In the genomic region with DNA sequence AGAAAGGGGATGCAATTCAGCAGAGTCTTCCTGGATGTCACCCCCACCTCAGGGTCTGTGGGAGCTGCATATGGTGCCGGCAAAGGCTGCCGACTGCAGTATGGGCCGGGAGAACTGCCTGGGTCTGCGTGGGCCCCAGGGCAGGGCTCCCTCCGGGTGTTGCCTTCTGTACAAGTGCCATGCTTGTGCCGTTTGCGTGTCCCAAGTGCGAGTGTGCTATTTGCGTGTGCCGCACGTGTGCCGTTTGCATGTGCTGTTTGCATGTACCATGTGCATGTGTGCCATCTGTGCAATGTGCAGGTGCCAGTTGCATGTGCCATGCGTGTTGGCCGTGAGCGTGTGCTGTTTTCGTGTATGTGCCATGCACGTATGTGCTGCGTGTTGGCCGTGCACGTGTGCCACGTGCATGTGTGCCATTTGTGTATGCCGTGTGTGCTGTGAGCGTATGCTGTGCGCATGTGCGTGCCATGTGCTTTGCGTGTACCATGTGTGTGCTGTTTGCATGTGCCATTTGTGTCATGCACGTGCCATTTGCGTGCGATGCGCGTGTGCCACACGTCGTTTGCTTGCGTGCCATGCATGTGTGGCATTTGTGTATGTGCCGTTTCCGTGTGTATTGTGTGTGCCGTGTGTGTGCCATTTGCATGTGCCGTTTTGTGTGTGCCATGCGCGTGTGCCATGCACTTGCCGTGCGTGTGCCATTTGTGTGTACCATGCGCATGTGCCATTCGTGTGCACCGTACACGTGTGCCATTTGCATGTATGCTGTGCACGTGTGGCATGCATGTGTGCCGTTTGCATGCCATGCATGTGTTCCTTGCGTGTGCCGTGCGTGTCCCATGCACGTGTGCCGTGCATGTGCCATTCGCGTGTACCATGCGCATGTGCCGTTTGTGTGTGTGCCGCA, we compare ENCODE assay signal across 22 cellular contexts. TPM values are rescaled to one million over a fixed set of nuclear protein-coding genes. Genes with fewer than 3 reads are reported as not detected.
DNase-seq lines count a peak whose midpoint lies in the region; ATAC-seq, FAIRE-seq and TF ChIP-seq lines count a peak whose summit lies in the region.
"Had no signal": no experiment of that assay in that cellular context is flagged by ENCODE, and none has a peak within 500 bp of the region (broad histone marks: within the 10 kb centered on the region; RNA-seq: fewer than 3 reads in every experiment).

No MANE protein-coding gene starts in this region.

- H3K4me2 ChIP-seq in IMR-90 (ENCODE audit: low read depth, low read length) (no peak overlapping the region), H1 (ENCODE audit: insufficient read depth in 1 of 2, low read depth in 2 of 2, low read length in 2 of 2) (no peak overlapping the region), neural progenitor cell (no peak overlapping the region)

- H2BK15ac ChIP-seq in IMR-90 (ENCODE audit: low read depth, low read length) = no peak overlapping the region
- H2BK15ac ChIP-seq in H1 (ENCODE audit: low read length) = no peak overlapping the region

- intact Hi-C loops in Calu3 (cut with micrococcal nuclease; ENCODE audit: unreplicated experiment) (no loop called here), IMR-90 (cut with micrococcal nuclease) (no loop called here)

- H3K27me3 ChIP-seq in IMR-90 (ENCODE audit: control insufficient read depth, insufficient read depth, low read length) (no peaks in the 10 kb centered on the region), H1 (replicated peaks in 1 of 4; ENCODE audit: control insufficient read depth in 3 of 4, extremely low read depth in 1 of 4, insufficient read depth in 3 of 4, low read length in 3 of 4) (no peaks in the 10 kb centered on the region; a peak in 1 of 7 replicates), neural progenitor cell (no peaks in the 10 kb centered on the region)
- H3K27me3 ChIP-seq: dorsolateral prefrontal cortex had no signal

- H4K8ac ChIP-seq in IMR-90 (ENCODE audit: low read depth in 2 of 2, low read length in 2 of 2) = no peak overlapping the region
- H4K8ac ChIP-seq in H1 (ENCODE audit: extremely low read depth, insufficient read depth, low read length) = peak overlapping the region; percentile 51; the same call in 1 of the 2 replicates

- dilution Hi-C loops in IMR-90 (cut with HindIII; ENCODE audit: low sequenced_read_pairs, unreplicated experiment) = no loop called here

- H3K23ac ChIP-seq in IMR-90 (ENCODE audit: low read depth, low read length) (no peak overlapping the region), H1 (ENCODE audit: insufficient read length) (no peak overlapping the region)

- no peak for TF ChIP-seq EP300 in H1 (IDR thresholded peaks at IDR 0.05; ENCODE audit: borderline replicate concordance in 1 of 2, low read depth in 2 of 2, low read length in 2 of 2)

- peaks cover 84% of the 10 kb centered on the region for H3K36me3 Mint-ChIP-seq in Calu3 (ENCODE audit: insufficient read depth, unreplicated experiment)
- H3K36me3 Mint-ChIP-seq in neural progenitor cell = peaks cover 3% of the 10 kb centered on the region
- H3K36me3 Mint-ChIP-seq: activated naive CD8-positive, alpha-beta T cell treated with anti-CD3 and anti-CD28 coated beads for 36 hours had no signal

- BruUV-seq in Calu3 (replicated peaks; lab: Mats Ljungman, UMichigan) (no TSS peak), IMR-90 (replicated peaks; lab: Mats Ljungman, UMichigan) (no TSS peak)

- H3K4me1 Mint-ChIP-seq in Calu3 (ENCODE audit: low read depth, unreplicated experiment) = no peaks in the 10 kb centered on the region
- no peaks in the 10 kb centered on the region for H3K4me1 Mint-ChIP-seq in neural progenitor cell
- H3K4me1 Mint-ChIP-seq: activated T-helper 17 cell treated with anti-CD3 and anti-CD28 coated beads, Interleukin-2, amount 50 U/mL, for 72 hours had no signal

- H2BK120ac ChIP-seq in IMR-90 (ENCODE audit: low read depth, low read length) (no peak overlapping the region), H1 (replicated peaks; ENCODE audit: low read depth, low read length) (peak overlapping the region; percentile 64)

- H3K4me3 Mint-ChIP-seq in Calu3 (ENCODE audit: low read depth, unreplicated experiment) = no peak overlapping the region
- peak overlapping the region; percentile 48 for H3K4me3 Mint-ChIP-seq in neural progenitor cell
- H3K4me3 Mint-ChIP-seq: activated naive CD8-positive, alpha-beta T cell treated with anti-CD3 and anti-CD28 coated beads for 36 hours; activated T-helper 17 cell treated with anti-CD3 and anti-CD28 coated beads, Interleukin-2, amount 50 U/mL, for 72 hours; central memory CD8-positive, alpha-beta T cell had no signal

- H2BK12ac ChIP-seq in H1 (ENCODE audit: low read depth, low read length) = peak overlapping the region; percentile 60; the same call in 1 of the 2 replicates

- H3K9me3 ChIP-seq in IMR-90 (ENCODE audit: control insufficient read depth, insufficient read depth, low read length) = no peaks in the 10 kb centered on the region
- peaks cover 0 to 6% of the 10 kb centered on the region in 2 experiments; a peak in 2 of 4 replicates for H3K9me3 ChIP-seq in H1 (ENCODE audit: insufficient read depth in 2 of 2, low read depth in 1 of 2, low read length in 1 of 2)
- H3K9me3 ChIP-seq in neural progenitor cell (ENCODE audit: low read depth) = no peaks in the 10 kb centered on the region
- H3K9me3 ChIP-seq: psoas muscle had no signal

- H4K5ac ChIP-seq in IMR-90 (ENCODE audit: low read depth, low read length) (no peak overlapping the region), H1 (ENCODE audit: insufficient read length, low read depth, low read length) (no peak overlapping the region)

- ATAC-seq in IMR-90 (ENCODE audit: low read depth) (no peak), GM21367 (IDR thresholded peaks at IDR 0.05; ENCODE audit: unreplicated experiment) (no peak)
- ATAC-seq: activated T-helper 17 cell treated with anti-CD3 and anti-CD28 coated beads, Interleukin-2, amount 50 U/mL, for 72 hours had no signal

- H3K27ac ChIP-seq in IMR-90 (ENCODE audit: insufficient read depth, low read length) (no peak overlapping the region), H1 (ENCODE audit: low read depth, low read length) (no peak overlapping the region), neural progenitor cell (no peak overlapping the region)
- H3K27ac ChIP-seq: psoas muscle had no signal

- TF ChIP-seq POLR2A in IMR-90 (IDR thresholded peaks at IDR 0.05; ENCODE audit: low read depth, low read length) (no peak), H1 (IDR thresholded peaks at IDR 0.05; ENCODE audit: control extremely low read depth in 1 of 2, low read depth in 2 of 2, low read length in 2 of 2) (no peak)

- DNase-seq in Calu3 (no peak), IMR-90 (no peak), H1 (ENCODE audit: low read depth in 1 of 2, low spot score in 2 of 2) (no peak), neural progenitor cell (ENCODE audit: low spot score) (no peak), dedifferentiated amniotic fluid mesenchymal stem cell (ENCODE audit: extremely low spot score) (no peak), NCI-H526 (lab: John Stamatoyannopoulos, UW) (no peak)
- DNase-seq: activated CD4-positive, alpha-beta T cell treated with anti-CD3 and anti-CD28 coated beads, Interleukin-2, amount 50 U/mL, for 1 hour; activated naive CD8-positive, alpha-beta T cell treated with anti-CD3 and anti-CD28 coated beads for 36 hours; C1 segment of cervical spinal cord; dorsolateral prefrontal cortex; head of caudate nucleus; NCI-H1048; NCI-H187 treated with DMSO at 0.1 percent for 48 hours; NCI-H748 treated with DMSO at 0.1 percent for 48 hours; nucleus accumbens; psoas muscle; T-helper 9 cell had no signal

- H3K4me1 ChIP-seq in IMR-90 (ENCODE audit: control insufficient read depth, insufficient read depth, low read length) = peaks cover 3% of the 10 kb centered on the region; the same call in 1 of the 2 replicates
- H3K4me1 ChIP-seq in H1 (replicated peaks in 1 of 4; ENCODE audit: control insufficient read depth in 3 of 4, insufficient read depth in 4 of 4, low read length in 3 of 4) = peaks cover 0 to 8% (median 3%) of the 10 kb centered on the region in 4 experiments; a peak in 5 of 7 replicates
- H3K4me1 ChIP-seq in neural progenitor cell = peaks cover 4% of the 10 kb centered on the region

- FAIRE-seq in H1 (lab: Jason Lieb, UNC) = no peak

- peaks cover 9% of the 10 kb centered on the region for H3K23me2 ChIP-seq in H1 (ENCODE audit: low read depth, low read length)

- peaks cover 13% of the 10 kb centered on the region for H3F3A ChIP-seq in neural progenitor cell (ENCODE audit: low read depth)

- H3K14ac ChIP-seq in IMR-90 (replicated peaks; ENCODE audit: low read depth, low read length) (no peak overlapping the region), H1 (ENCODE audit: insufficient read length) (no peak overlapping the region)

- peaks cover 7 to 31% of the 10 kb centered on the region in 2 experiments; a peak in 2 of 4 replicates for H3K79me1 ChIP-seq in IMR-90 (ENCODE audit: low read depth in 1 of 2, low read length in 2 of 2)
- H3K79me1 ChIP-seq in H1 (ENCODE audit: low read depth, low read length) = peaks cover 9% of the 10 kb centered on the region

- H3K56ac ChIP-seq in IMR-90 (ENCODE audit: extremely low read depth, insufficient read depth, low read length) = no peak overlapping the region
- no peak overlapping the region for H3K56ac ChIP-seq in H1 (replicated peaks; ENCODE audit: insufficient read length, low read depth, low read length)

- H3K27me3 Mint-ChIP-seq in Calu3 (ENCODE audit: unreplicated experiment) (no peaks in the 10 kb centered on the region), neural progenitor cell (ENCODE audit: insufficient read depth, low read depth) (peaks cover 19% of the 10 kb centered on the region)
- H3K27me3 Mint-ChIP-seq: activated naive CD8-positive, alpha-beta T cell treated with anti-CD3 and anti-CD28 coated beads for 36 hours; activated T-helper 17 cell treated with anti-CD3 and anti-CD28 coated beads, Interleukin-2, amount 50 U/mL, for 72 hours; central memory CD8-positive, alpha-beta T cell had no signal

- TF ChIP-seq CTCF in Calu3 (IDR thresholded peaks at IDR 0.05; ENCODE audit: unreplicated experiment) = no peak
- TF ChIP-seq CTCF in IMR-90 (conservative IDR thresholded peaks at IDR 0.05; ENCODE audit: low read depth, low read length) = no peak
- no peak for TF ChIP-seq CTCF in H1 (IDR thresholded peaks at IDR 0.05; ENCODE audit: control extremely low read depth in 1 of 3, insufficient read depth in 1 of 3, low read depth in 1 of 3, low read length in 3 of 3)
- TF ChIP-seq CTCF in neural progenitor cell (IDR thresholded peaks at IDR 0.05) = no peak

- no peaks in the 10 kb centered on the region for H3K9me3 Mint-ChIP-seq in Calu3 (ENCODE audit: low read depth, unreplicated experiment)
- H3K9me3 Mint-ChIP-seq in neural progenitor cell = no peaks in the 10 kb centered on the region
- H3K9me3 Mint-ChIP-seq: activated naive CD8-positive, alpha-beta T cell treated with anti-CD3 and anti-CD28 coated beads for 36 hours; activated T-helper 17 cell treated with anti-CD3 and anti-CD28 coated beads, Interleukin-2, amount 50 U/mL, for 72 hours; central memory CD8-positive, alpha-beta T cell had no signal

- 0 out of 4 replicates have a peak, but pooled peaks cover 0 to 8% of the 10 kb centered on the region in 2 experiments for H3K79me2 ChIP-seq in H1 (ENCODE audit: control insufficient read depth in 1 of 2, insufficient read depth in 2 of 2, low read length in 2 of 2)
- H3K79me2 ChIP-seq in neural progenitor cell (ENCODE audit: low read depth) = peaks cover 13% of the 10 kb centered on the region

- no peak overlapping the region for H2AK9ac ChIP-seq in IMR-90 (replicated peaks; ENCODE audit: low read depth, low read length, poor library complexity)

- WGBS in IMR-90 (ENCODE audit: extremely low coverage in 2 of 2, insufficient read length in 1 of 2), 2 experiments = 94% methylated on average over 47 of the region's 58 CpGs; no CpG with 5 or more reads in 1 of the 2 experiments
- WGBS in H1 (ENCODE audit: extremely low coverage in 1 of 2, insufficient coverage in 1 of 2, insufficient read length in 1 of 2, insufficient replicate concordance in 2 of 2, low coverage in 1 of 2, low lambda C conversion rate in 2 of 2, missing lambda C conversion rate in 1 of 2), 2 experiments = 93% methylated on average over 58 of the region's 58 CpGs; no CpG with 5 or more reads in 1 of the 2 experiments

- H3K9ac ChIP-seq in IMR-90 (ENCODE audit: low read depth, low read length) = no peak overlapping the region
- peak overlapping the region in 1 of 4 experiments; percentile 46; a peak in 1 of 7 replicates for H3K9ac ChIP-seq in H1 (replicated peaks in 1 of 4; ENCODE audit: extremely low read depth in 1 of 4, low read depth in 3 of 4, low read length in 3 of 4)
- H3K9ac ChIP-seq in neural progenitor cell = no peak overlapping the region

- H2AFZ ChIP-seq in IMR-90 (replicated peaks; ENCODE audit: low read length, poor library complexity) (peak overlapping the region; percentile 47), H1 (ENCODE audit: low read length) (no peak overlapping the region), neural progenitor cell (replicated peaks) (no peak overlapping the region)

- H3K9me1 ChIP-seq in IMR-90 (ENCODE audit: insufficient read depth, low read length) = peaks cover 9% of the 10 kb centered on the region

- H2BK5ac ChIP-seq in IMR-90 (ENCODE audit: low read depth, low read length, poor library complexity, severe bottlenecking) = no peak overlapping the region
- peak overlapping the region; percentile 26; the same call in 1 of the 2 replicates for H2BK5ac ChIP-seq in H1 (ENCODE audit: low read depth, low read length)

- H2BK20ac ChIP-seq in IMR-90 (ENCODE audit: low read depth, low read length) = no peak overlapping the region
- H2BK20ac ChIP-seq in H1 (ENCODE audit: low read length) = no peak overlapping the region

- peaks cover 7% of the 10 kb centered on the region for H3K36me3 ChIP-seq in IMR-90 (ENCODE audit: control insufficient read depth, insufficient read depth, low read length)
- H3K36me3 ChIP-seq in H1 (ENCODE audit: control insufficient read depth in 2 of 4, insufficient read depth in 4 of 4, low read length in 3 of 4) = peaks cover 0 to 3% (median 0%) of the 10 kb centered on the region in 4 experiments; a peak in 1 of 8 replicates
- no peaks in the 10 kb centered on the region for H3K36me3 ChIP-seq in neural progenitor cell

- H4K20me1 ChIP-seq in IMR-90 (ENCODE audit: insufficient read depth, low read length) (peaks cover 20% of the 10 kb centered on the region), H1 (replicated peaks in 1 of 2; ENCODE audit: control insufficient read depth in 1 of 2, insufficient read depth in 2 of 2, low read length in 2 of 2) (peaks cover 3 to 26% of the 10 kb centered on the region in 2 experiments), neural progenitor cell (ENCODE audit: low read depth) (peaks cover 69% of the 10 kb centered on the region)

- no peak overlapping the region for H3K18ac ChIP-seq in IMR-90 (ENCODE audit: low read depth, low read length)
- H3K18ac ChIP-seq in H1 (ENCODE audit: extremely low read depth, low read length) = no peak overlapping the region

- H3K4me3 ChIP-seq in IMR-90 (ENCODE audit: insufficient read depth, low read depth, low read length) = no peak overlapping the region
- no peak overlapping the region for H3K4me3 ChIP-seq in H1 (ENCODE audit: extremely low read depth in 1 of 4, insufficient read depth in 2 of 4, low read depth in 3 of 4, low read length in 4 of 4)
- H3K4me3 ChIP-seq in neural progenitor cell = no peak overlapping the region
- H3K4me3 ChIP-seq: dorsolateral prefrontal cortex, lung, psoas muscle had no signal

- H3K27ac Mint-ChIP-seq in Calu3 (ENCODE audit: unreplicated experiment) = peak overlapping the region; percentile 67
- no peak overlapping the region for H3K27ac Mint-ChIP-seq in neural progenitor cell
- H3K27ac Mint-ChIP-seq: activated naive CD8-positive, alpha-beta T cell treated with anti-CD3 and anti-CD28 coated beads for 36 hours; activated T-helper 17 cell treated with anti-CD3 and anti-CD28 coated beads, Interleukin-2, amount 50 U/mL, for 72 hours had no signal

- H4K91ac ChIP-seq in IMR-90 (ENCODE audit: insufficient read depth, low read depth, low read length) (no peak overlapping the region), H1 (replicated peaks; ENCODE audit: insufficient read length, low read length) (peak overlapping the region; percentile 95)

- in situ Hi-C loops in IMR-90 (cut with MboI; ENCODE audit: low sequenced_read_pairs) = no loop called here

- H2AK5ac ChIP-seq in IMR-90 (ENCODE audit: low read depth, low read length) (no peak overlapping the region), H1 (ENCODE audit: low read depth, low read length) (peak overlapping the region; percentile 18; the same call in 1 of the 2 replicates)

- CTCF ChIA-PET in Calu3 (lab: Charles Lee) = no interaction called here
- CTCF ChIA-PET in IMR-90 (lab: Yijun Ruan, JAX) = no interaction called here
- CTCF ChIA-PET in H1 (lab: Charles Lee; ENCODE audit: partially characterized antibody) = no interaction called here

- POLR2A ChIA-PET in IMR-90 (lab: Charles Lee; ENCODE audit: unreplicated experiment) = no interaction called here
- POLR2A ChIA-PET in H1 (lab: Charles Lee; ENCODE audit: partially characterized antibody) = interaction anchor here (0.9 to 9.0 kb wide), 5 partner anchors 8 to 34 kb away, joined by 3 to 134 read pairs (median 4); no protein-coding TSS in a partner anchor

- no peak overlapping the region for H3K4ac ChIP-seq in IMR-90 (ENCODE audit: low read depth, low read length)
- H3K4ac ChIP-seq in H1 (replicated peaks; ENCODE audit: insufficient read length, low read depth, low read length) = peak overlapping the region; percentile 96

- TF ChIP-seq RAD21 in IMR-90 (IDR thresholded peaks at IDR 0.05; ENCODE audit: low read length) (no peak), H1 (IDR thresholded peaks at IDR 0.05 in 1 of 2, conservative IDR thresholded peaks at IDR 0.05 in 1 of 2; ENCODE audit: low read depth in 2 of 2, low read length in 2 of 2) (no peak)

RNA-seq across cellular contexts. Expression of gene TAS1R3, which starts 1.5 kb away (rescaled TPM):
- total RNA-seq in Calu3 (2022) = 0.24 and 0.42 TPM in 2 replicates
- under 0.01 TPM in 1 of 2 replicates, not detected in the other for total RNA-seq in IMR-90 (2012; rRNA removed)
- 0.05 and 0.06 TPM in 2 replicates for polyA plus RNA-seq in IMR-90 (2012; rRNA removed)
- 0.04 TPM in 1 of 2 replicates, not detected in the other for polyA plus RNA-seq in IMR-90 (2012; cell fraction: cytosol; rRNA removed)
- 0.56 and 1.9 TPM in 2 replicates for polyA plus RNA-seq in IMR-90 (2012; cell fraction: nucleus; rRNA removed; ENCODE audit: low replicate concordance)
- total RNA-seq in H1 (2021; fragmentation: NEBNext Ultra II Directional; extraction: Animal tissue kit (Norgen Biotek cat#: 25700)) = 0.11 and 0.19 TPM in 2 replicates
- 0.03 and 0.16 TPM in 2 replicates for polyA plus RNA-seq in H1 (2011; rRNA removed)
- polyA plus RNA-seq in H1 (2011; cell fraction: cytosol; rRNA removed) = 0.06 TPM
- 0.64 TPM for polyA plus RNA-seq in H1 (2011; cell fraction: nucleus; rRNA removed)
- 0.12 to 0.22 TPM (median 0.17 TPM) in 4 replicates for polyA plus RNA-seq in H1 (2012, experiment 1 of 2)
- 0.14 TPM for polyA plus RNA-seq in H1 (2012, experiment 2 of 2)
- polyA plus RNA-seq in H1 (2013, experiment 1 of 2) = 0.04 TPM
- 0.02 TPM for polyA plus RNA-seq in H1 (2013, experiment 2 of 2)
- 0.05 TPM in 1 of 2 replicates, not detected in the other for polyA minus RNA-seq in H1 (2011; rRNA and poly(A)+ RNA removed)
- polyA minus RNA-seq in H1 (2011; cell fraction: cytosol; rRNA and poly(A)+ RNA removed) = not detected
- 0.40 TPM for polyA minus RNA-seq in H1 (2011; cell fraction: nucleus; rRNA and poly(A)+ RNA removed)
- total RNA-seq in neural progenitor cell (ENCODE audit: low replicate concordance) = 0.22 TPM in 1 of 2 replicates, not detected in the other
- total RNA-seq: H4 had no signal

RNA-seq across cellular contexts. Expression of gene CPTP, which starts 5.0 kb away (rescaled TPM):
- total RNA-seq in Calu3 (2022) = 20.1 and 23.7 TPM in 2 replicates
- total RNA-seq in IMR-90 (2012; rRNA removed) = 2.7 and 3.1 TPM in 2 replicates
- polyA plus RNA-seq in IMR-90 (2012; rRNA removed) = 12.1 and 15.4 TPM in 2 replicates
- 7.4 and 21.9 TPM in 2 replicates for polyA plus RNA-seq in IMR-90 (2012; cell fraction: cytosol; rRNA removed)
- polyA plus RNA-seq in IMR-90 (2012; cell fraction: nucleus; rRNA removed; ENCODE audit: low replicate concordance) = 5.6 and 16.7 TPM in 2 replicates
- total RNA-seq in H1 (2021; fragmentation: NEBNext Ultra II Directional; extraction: Animal tissue kit (Norgen Biotek cat#: 25700)) = 10.6 and 13.3 TPM in 2 replicates
- polyA plus RNA-seq in H1 (2011; rRNA removed) = 8.1 and 13.4 TPM in 2 replicates
- polyA plus RNA-seq in H1 (2011; cell fraction: cytosol; rRNA removed) = 7.0 TPM
- 8.0 TPM for polyA plus RNA-seq in H1 (2011; cell fraction: nucleus; rRNA removed)
- polyA plus RNA-seq in H1 (2012, experiment 1 of 2) = 5.8 to 8.6 TPM (median 8.1 TPM) in 4 replicates
- polyA plus RNA-seq in H1 (2012, experiment 2 of 2) = 9.5 TPM
- polyA plus RNA-seq in H1 (2013, experiment 1 of 2) = 10.1 TPM
- polyA plus RNA-seq in H1 (2013, experiment 2 of 2) = 9.7 TPM
- polyA minus RNA-seq in H1 (2011; rRNA and poly(A)+ RNA removed) = 2.2 and 3.2 TPM in 2 replicates
- 6.8 TPM for polyA minus RNA-seq in H1 (2011; cell fraction: cytosol; rRNA and poly(A)+ RNA removed)
- polyA minus RNA-seq in H1 (2011; cell fraction: nucleus; rRNA and poly(A)+ RNA removed) = 11.6 TPM
- 1.0 and 13.5 TPM in 2 replicates for total RNA-seq in neural progenitor cell (ENCODE audit: low replicate concordance)

RNA-seq across cellular contexts. Expression of gene INTS11, which starts 5.1 kb away (rescaled TPM):
- total RNA-seq in Calu3 (2022) (110 and 117 TPM in 2 replicates), IMR-90 (2012; rRNA removed) (52.5 and 56.1 TPM in 2 replicates), neural progenitor cell (ENCODE audit: low replicate concordance) (62.4 and 116 TPM in 2 replicates)
- polyA plus RNA-seq in IMR-90 (2012; rRNA removed) (123 and 134 TPM in 2 replicates), H1 (2011; rRNA removed) (243 and 324 TPM in 2 replicates)
- polyA plus RNA-seq in IMR-90 (2012; cell fraction: cytosol; rRNA removed) = 64.0 and 101 TPM in 2 replicates
- polyA plus RNA-seq in IMR-90 (2012; cell fraction: nucleus; rRNA removed; ENCODE audit: low replicate concordance) = 495 and 1,105 TPM in 2 replicates
- total RNA-seq in H1 (2021; fragmentation: NEBNext Ultra II Directional; extraction: Animal tissue kit (Norgen Biotek cat#: 25700)) = 113 and 116 TPM in 2 replicates
- 210 TPM for polyA plus RNA-seq in H1 (2011; cell fraction: cytosol; rRNA removed)
- polyA plus RNA-seq in H1 (2011; cell fraction: nucleus; rRNA removed) = 662 TPM
- polyA plus RNA-seq in H1 (2012, experiment 1 of 2) = 121 to 180 TPM (median 164 TPM) in 4 replicates
- polyA plus RNA-seq in H1 (2012, experiment 2 of 2) = 131 TPM
- 99.2 TPM for polyA plus RNA-seq in H1 (2013, experiment 1 of 2)
- 89.5 TPM for polyA plus RNA-seq in H1 (2013, experiment 2 of 2)
- polyA minus RNA-seq in H1 (2011; rRNA and poly(A)+ RNA removed) = 115 and 144 TPM in 2 replicates
- 86.7 TPM for polyA minus RNA-seq in H1 (2011; cell fraction: cytosol; rRNA and poly(A)+ RNA removed)
- 144 TPM for polyA minus RNA-seq in H1 (2011; cell fraction: nucleus; rRNA and poly(A)+ RNA removed)

RNA-seq across cellular contexts. Expression of gene DVL1, which starts 19.7 kb away (rescaled TPM):
- 83.9 and 90.9 TPM in 2 replicates for total RNA-seq in Calu3 (2022)
- total RNA-seq in IMR-90 (2012; rRNA removed) = 27.2 and 27.5 TPM in 2 replicates
- 35.9 and 47.6 TPM in 2 replicates for polyA plus RNA-seq in IMR-90 (2012; rRNA removed)
- polyA plus RNA-seq in IMR-90 (2012; cell fraction: cytosol; rRNA removed) = 17.5 and 35.8 TPM in 2 replicates
- polyA plus RNA-seq in IMR-90 (2012; cell fraction: nucleus; rRNA removed; ENCODE audit: low replicate concordance) = 176 and 462 TPM in 2 replicates
- 56.0 and 58.9 TPM in 2 replicates for total RNA-seq in H1 (2021; fragmentation: NEBNext Ultra II Directional; extraction: Animal tissue kit (Norgen Biotek cat#: 25700))
- polyA plus RNA-seq in H1 (2011; rRNA removed) = 39.4 and 59.8 TPM in 2 replicates
- 45.1 TPM for polyA plus RNA-seq in H1 (2011; cell fraction: cytosol; rRNA removed)
- polyA plus RNA-seq in H1 (2011; cell fraction: nucleus; rRNA removed) = 354 TPM
- polyA plus RNA-seq in H1 (2012, experiment 1 of 2) = 29.6 to 56.3 TPM (median 52.4 TPM) in 4 replicates
- polyA plus RNA-seq in H1 (2012, experiment 2 of 2) = 32.5 TPM
- polyA plus RNA-seq in H1 (2013, experiment 1 of 2) = 41.1 TPM
- 37.2 TPM for polyA plus RNA-seq in H1 (2013, experiment 2 of 2)
- 16.1 and 16.9 TPM in 2 replicates for polyA minus RNA-seq in H1 (2011; rRNA and poly(A)+ RNA removed)
- 33.2 TPM for polyA minus RNA-seq in H1 (2011; cell fraction: cytosol; rRNA and poly(A)+ RNA removed)
- polyA minus RNA-seq in H1 (2011; cell fraction: nucleus; rRNA and poly(A)+ RNA removed) = 81.8 TPM
- total RNA-seq in neural progenitor cell (ENCODE audit: low replicate concordance) = 14.5 and 64.1 TPM in 2 replicates

RNA-seq across cellular contexts. Expression of gene PUSL1, which starts 21.2 kb away (rescaled TPM):
- total RNA-seq in Calu3 (2022) (22.7 and 24.7 TPM in 2 replicates), IMR-90 (2012; rRNA removed) (10.9 and 13.3 TPM in 2 replicates), neural progenitor cell (ENCODE audit: low replicate concordance) (3.7 and 22.5 TPM in 2 replicates)
- polyA plus RNA-seq in IMR-90 (2012; rRNA removed) (33.0 and 43.6 TPM in 2 replicates), H1 (2011; rRNA removed) (87.4 and 108 TPM in 2 replicates)
- polyA plus RNA-seq in IMR-90 (2012; cell fraction: cytosol; rRNA removed) = 26.4 and 45.6 TPM in 2 replicates
- polyA plus RNA-seq in IMR-90 (2012; cell fraction: nucleus; rRNA removed; ENCODE audit: low replicate concordance) = 34.1 and 86.3 TPM in 2 replicates
- total RNA-seq in H1 (2021; fragmentation: NEBNext Ultra II Directional; extraction: Animal tissue kit (Norgen Biotek cat#: 25700)) = 38.8 and 40.1 TPM in 2 replicates
- 56.9 TPM for polyA plus RNA-seq in H1 (2011; cell fraction: cytosol; rRNA removed)
- polyA plus RNA-seq in H1 (2011; cell fraction: nucleus; rRNA removed) = 65.9 TPM
- polyA plus RNA-seq in H1 (2012, experiment 1 of 2) = 19.3 to 37.6 TPM (median 34.0 TPM) in 4 replicates
- 38.4 TPM for polyA plus RNA-seq in H1 (2012, experiment 2 of 2)
- polyA plus RNA-seq in H1 (2013, experiment 1 of 2) = 27.2 TPM
- 25.7 TPM for polyA plus RNA-seq in H1 (2013, experiment 2 of 2)
- 8.7 and 9.3 TPM in 2 replicates for polyA minus RNA-seq in H1 (2011; rRNA and poly(A)+ RNA removed)
- 14.0 TPM for polyA minus RNA-seq in H1 (2011; cell fraction: cytosol; rRNA and poly(A)+ RNA removed)
- 30.1 TPM for polyA minus RNA-seq in H1 (2011; cell fraction: nucleus; rRNA and poly(A)+ RNA removed)
